20 cellular contexts compared by ENCODE assay signal in genomic region chr11:86421976-86422770, GRCh38. TPM values are rescaled to one million over a fixed set of nuclear protein-coding genes. Genes with fewer than 3 reads are reported as not detected.
A peak's percentile ranks its signal among the peaks of the same experiment; 100 is the strongest.
DNase-seq lines count a peak whose midpoint lies in the region; ATAC-seq, FAIRE-seq and TF ChIP-seq lines count a peak whose summit lies in the region.
"Had no signal": no experiment of that assay in that cellular context is flagged by ENCODE, and none has a peak within 500 bp of the region (broad histone marks: within the 10 kb centered on the region; RNA-seq: fewer than 3 reads in every experiment).

No MANE protein-coding gene starts in this region.

- no peak overlapping the region for H4K8ac ChIP-seq in H1 (ENCODE audit: extremely low read depth, insufficient read depth, low read length)

- H3K27ac ChIP-seq in cardiac muscle cell = peak overlapping the region; percentile 78
- H3K27ac ChIP-seq in heart right ventricle = no peak overlapping the region
- H3K27ac ChIP-seq in H1 (ENCODE audit: low read depth, low read length) = no peak overlapping the region
- H3K27ac ChIP-seq in dorsolateral prefrontal cortex = no peak overlapping the region
- H3K27ac ChIP-seq: C4-2B, Peyer's patch had no signal

- no peak for FAIRE-seq in H1 (lab: Jason Lieb, UNC)

- H3K27me3 ChIP-seq in cardiac muscle cell (no peaks in the 10 kb centered on the region), heart right ventricle (no peaks in the 10 kb centered on the region), H1 (replicated peaks in 1 of 4; ENCODE audit: control insufficient read depth in 3 of 4, extremely low read depth in 1 of 4, insufficient read depth in 3 of 4, low read length in 3 of 4) (no peaks in the 10 kb centered on the region), dorsolateral prefrontal cortex (no peaks in the 10 kb centered on the region)
- H3K27me3 ChIP-seq: Peyer's patch had no signal

- no peaks in the 10 kb centered on the region for H4K20me1 ChIP-seq in H1 (replicated peaks in 1 of 2; ENCODE audit: control insufficient read depth in 1 of 2, insufficient read depth in 2 of 2, low read length in 2 of 2)

- H3K4me1 ChIP-seq in cardiac muscle cell (ENCODE audit: low read depth) = peaks cover 20% of the 10 kb centered on the region
- H3K4me1 ChIP-seq in heart right ventricle = peaks cover 0 to 11% (median 0%) of the 10 kb centered on the region in 9 donors
- H3K4me1 ChIP-seq in H1 (replicated peaks in 1 of 4; ENCODE audit: control insufficient read depth in 3 of 4, insufficient read depth in 4 of 4, low read length in 3 of 4) = no peaks in the 10 kb centered on the region
- H3K4me1 ChIP-seq: Peyer's patch had no signal

- no peak overlapping the region for H2BK15ac ChIP-seq in H1 (ENCODE audit: low read length)

- no peak for TF ChIP-seq POLR2A in H1 (IDR thresholded peaks at IDR 0.05; ENCODE audit: control extremely low read depth in 1 of 2, low read depth in 2 of 2, low read length in 2 of 2)

- H3K79me1 ChIP-seq in H1 (ENCODE audit: low read depth, low read length) = no peaks in the 10 kb centered on the region

- no peak for TF ChIP-seq CTCF in cardiac muscle cell (IDR thresholded peaks at IDR 0.05; ENCODE audit: low read depth, low read length)
- TF ChIP-seq CTCF in heart right ventricle (IDR thresholded peaks at IDR 0.05) = no peak
- TF ChIP-seq CTCF in H1 (IDR thresholded peaks at IDR 0.05; ENCODE audit: control extremely low read depth in 1 of 3, insufficient read depth in 1 of 3, low read depth in 1 of 3, low read length in 3 of 3) = no peak
- no peak for TF ChIP-seq CTCF in dorsolateral prefrontal cortex (IDR thresholded peaks at IDR 0.05 in 54 of 56, conservative IDR thresholded peaks at IDR 0.05 in 2 of 56; ENCODE audit: low read depth in 1 of 56, partially characterized antibody in 56 of 56)

- no peak overlapping the region for H2BK12ac ChIP-seq in H1 (ENCODE audit: low read depth, low read length)

- H3K79me2 ChIP-seq in H1 (ENCODE audit: control insufficient read depth in 1 of 2, insufficient read depth in 2 of 2, low read length in 2 of 2) = no peaks in the 10 kb centered on the region

- no peak overlapping the region for H3K4ac ChIP-seq in H1 (replicated peaks; ENCODE audit: insufficient read length, low read depth, low read length)

- TF ChIP-seq RAD21 in H1 (IDR thresholded peaks at IDR 0.05 in 1 of 2, conservative IDR thresholded peaks at IDR 0.05 in 1 of 2; ENCODE audit: low read depth in 2 of 2, low read length in 2 of 2) = no peak

- H3K9me3 ChIP-seq in cardiac muscle cell (ENCODE audit: low read depth) (no peaks in the 10 kb centered on the region), heart right ventricle (peaks cover 0 to 19% (median 2%) of the 10 kb centered on the region in 11 donors), H1 (ENCODE audit: insufficient read depth in 2 of 2, low read depth in 1 of 2, low read length in 1 of 2) (no peaks in the 10 kb centered on the region; a peak in 1 of 4 replicates)
- H3K9me3 ChIP-seq: Peyer's patch had no signal

- POLR2A ChIA-PET in H1 (lab: Charles Lee; ENCODE audit: partially characterized antibody) = no interaction called here

- H3K9me3 Mint-ChIP-seq in stimulated activated naive B cell treated with anti-CD40 and anti-IgM and Interleukin-4, amounts not matched to agents 10 μg/mL and 1 μg/mL and 100 μg/mL, for 72 hours = peaks cover 0 to 6% of the 10 kb centered on the region in 2 donors

- no peak overlapping the region for H2BK120ac ChIP-seq in H1 (replicated peaks; ENCODE audit: low read depth, low read length)

- CTCF ChIA-PET in H1 (lab: Charles Lee; ENCODE audit: partially characterized antibody) = interaction anchor here (1.0 to 2.5 kb wide), 6 partner anchors 12 to 282 kb away, joined by 3 to 8 read pairs (median 5); no protein-coding TSS in a partner anchor

- H3K27ac Mint-ChIP-seq in stimulated activated naive B cell treated with anti-CD40 and anti-IgM and Interleukin-4, amounts not matched to agents 10 μg/mL and 1 μg/mL and 100 μg/mL, for 72 hours = peak overlapping the region; percentile 65

- H3K4me2 ChIP-seq in H1 (ENCODE audit: insufficient read depth in 1 of 2, low read depth in 2 of 2, low read length in 2 of 2) = no peak overlapping the region

- no peak overlapping the region for H3K14ac ChIP-seq in H1 (ENCODE audit: insufficient read length)

- no peak overlapping the region for H2BK20ac ChIP-seq in H1 (ENCODE audit: low read length)

- H4K91ac ChIP-seq in H1 (replicated peaks; ENCODE audit: insufficient read length, low read length) = no peak overlapping the region

- WGBS in heart right ventricle, 2 donors = 82 to 84% methylated on average over 16 of the region's 16 CpGs
- 84% methylated on average over 16 of the region's 16 CpGs; no CpG with 5 or more reads in 1 of the 2 experiments for WGBS in H1 (ENCODE audit: extremely low coverage in 1 of 2, insufficient coverage in 1 of 2, insufficient read length in 1 of 2, insufficient replicate concordance in 2 of 2, low coverage in 1 of 2, low lambda C conversion rate in 2 of 2, missing lambda C conversion rate in 1 of 2), 2 experiments

- H4K5ac ChIP-seq in H1 (ENCODE audit: insufficient read length, low read depth, low read length) = no peak overlapping the region

- H3K36me3 ChIP-seq in cardiac muscle cell (no peaks in the 10 kb centered on the region), heart right ventricle (no peaks in the 10 kb centered on the region), H1 (ENCODE audit: control insufficient read depth in 2 of 4, insufficient read depth in 4 of 4, low read length in 3 of 4) (no peaks in the 10 kb centered on the region)
- H3K36me3 ChIP-seq: Peyer's patch had no signal

- no peak overlapping the region for H3K4me3 Mint-ChIP-seq in stimulated activated naive B cell treated with anti-CD40 and anti-IgM and Interleukin-4, amounts not matched to agents 10 μg/mL and 1 μg/mL and 100 μg/mL, for 72 hours

- no peaks in the 10 kb centered on the region for H3K27me3 Mint-ChIP-seq in stimulated activated naive B cell treated with anti-CD40 and anti-IgM and Interleukin-4, amounts not matched to agents 10 μg/mL and 1 μg/mL and 100 μg/mL, for 72 hours

- intact Hi-C loops in heart right ventricle (cut with DNase I) = no loop called here
- intact Hi-C loops in dorsolateral prefrontal cortex (cut with DNase I) = no loop called here

- DNase-seq in cardiac muscle cell (ENCODE audit: low read depth in 1 of 2, low spot score in 1 of 2) = no peak
- no peak for DNase-seq in heart right ventricle
- DNase-seq in NOMO-1 treated with DMSO at 0.1 percent for 48 hours (lab: John Stamatoyannopoulos, UW; ENCODE audit: unreplicated experiment) = peak; percentile 3
- DNase-seq in H1 (ENCODE audit: low read depth in 1 of 2, low spot score in 2 of 2) = no peak
- DNase-seq in stimulated activated naive B cell treated with anti-CD40 and anti-IgM and Interleukin-4, amounts not matched to agents 10 μg/mL and 1 μg/mL and 100 μg/mL, for 72 hours = no peak
- no peak for DNase-seq in dorsolateral prefrontal cortex
- DNase-seq: DMS153; HCEC 1CT; Karpas-422; NCI-H1436; NCI-H2081 treated with DMSO at 0.1 percent for 48 hours; NCI-H226; NCI-H526; NK-92 treated with Interleukin-12 subunit alpha and Interleukin-12 subunit beta, amount 100 ng/mL, for 24 hours; Peyer's patch; Right ventricle myocardium superior had no signal

- no peak overlapping the region for H3K9ac ChIP-seq in H1 (replicated peaks in 1 of 4; ENCODE audit: extremely low read depth in 1 of 4, low read depth in 3 of 4, low read length in 3 of 4)

- no peak for ATAC-seq in heart right ventricle
- ATAC-seq in stimulated activated naive B cell treated with anti-CD40 and anti-IgM and Interleukin-4, amounts not matched to agents 10 μg/mL and 1 μg/mL and 100 μg/mL, for 72 hours (replicated peaks) = no peak
- ATAC-seq in HG03025 (IDR thresholded peaks at IDR 0.05; ENCODE audit: low FRiP score, unreplicated experiment) = no peak
- no peak for ATAC-seq in HG03039 (IDR thresholded peaks at IDR 0.05; ENCODE audit: unreplicated experiment)

- H2BK5ac ChIP-seq in H1 (ENCODE audit: low read depth, low read length) = no peak overlapping the region

- H3K23me2 ChIP-seq in H1 (ENCODE audit: low read depth, low read length) = no peaks in the 10 kb centered on the region

- H2AK5ac ChIP-seq in H1 (ENCODE audit: low read depth, low read length) = no peak overlapping the region

- no peak for TF ChIP-seq EP300 in H1 (IDR thresholded peaks at IDR 0.05; ENCODE audit: borderline replicate concordance in 1 of 2, low read depth in 2 of 2, low read length in 2 of 2)

- H2AFZ ChIP-seq in H1 (ENCODE audit: low read length) = 0 out of 2 replicates have a peak overlapping the region, but pooled peaks have one; percentile 46

- no peak overlapping the region for H3K4me3 ChIP-seq in cardiac muscle cell
- no peak overlapping the region for H3K4me3 ChIP-seq in heart right ventricle
- H3K4me3 ChIP-seq in H1 (ENCODE audit: extremely low read depth in 1 of 4, insufficient read depth in 2 of 4, low read depth in 3 of 4, low read length in 4 of 4) = no peak overlapping the region
- no peak overlapping the region for H3K4me3 ChIP-seq in dorsolateral prefrontal cortex
- H3K4me3 ChIP-seq: Peyer's patch had no signal

- H3K18ac ChIP-seq in H1 (ENCODE audit: extremely low read depth, low read length) = no peak overlapping the region

- H3K56ac ChIP-seq in H1 (replicated peaks; ENCODE audit: insufficient read length, low read depth, low read length) = no peak overlapping the region

- H3K36me3 Mint-ChIP-seq in stimulated activated naive B cell treated with anti-CD40 and anti-IgM and Interleukin-4, amounts not matched to agents 10 μg/mL and 1 μg/mL and 100 μg/mL, for 72 hours = peaks cover 2 to 30% of the 10 kb centered on the region in 2 donors

- H3K4me1 Mint-ChIP-seq in stimulated activated naive B cell treated with anti-CD40 and anti-IgM and Interleukin-4, amounts not matched to agents 10 μg/mL and 1 μg/mL and 100 μg/mL, for 72 hours = peaks cover 6 to 12% of the 10 kb centered on the region in 2 donors

- no peak overlapping the region for H3K23ac ChIP-seq in H1 (ENCODE audit: insufficient read length)

TF ChIP-seq in H1, 55 proteins besides CTCF, POLR2A, EP300 and RAD21 (continues in another document):
- no peak for TF ChIP-seq RNF2 (IDR thresholded peaks at IDR 0.05; ENCODE audit: borderline replicate concordance, low read depth, low read length, missing control alignments, poor library complexity, severe bottlenecking)

RNA-seq across cellular contexts. Expression of gene CCDC81, which starts 47.5 kb away (rescaled TPM):
- total RNA-seq in cardiac muscle cell (2.2 and 3.2 TPM in 2 replicates), heart right ventricle (under 1 TPM; 0.14 to 0.81 (median 0.36) TPM), dorsolateral prefrontal cortex (1 to 10 TPM in 110 of 120 experiments, under 1 TPM in 10; 0.35 to 8.6 (median 2.1) TPM)
- polyA plus RNA-seq in cardiac muscle cell (1.1 and 2.6 TPM in 2 replicates), heart right ventricle (under 1 TPM; 0.26 to 0.59 TPM), H1 (2011; rRNA removed) (0.20 and 0.30 TPM in 2 replicates)
- total RNA-seq in H1 (2021; fragmentation: NEBNext Ultra II Directional; extraction: Animal tissue kit (Norgen Biotek cat#: 25700)) = 0.58 and 1.4 TPM in 2 replicates
- polyA plus RNA-seq in H1 (2011; cell fraction: cytosol; rRNA removed) = 0.25 TPM
- polyA plus RNA-seq in H1 (2011; cell fraction: nucleus; rRNA removed) = 0.97 TPM
- 0.47 to 1.0 TPM (median 0.64 TPM) in 4 replicates for polyA plus RNA-seq in H1 (2012, experiment 1 of 2)
- polyA plus RNA-seq in H1 (2012, experiment 2 of 2) = not detected
- 0.41 TPM for polyA plus RNA-seq in H1 (2013, experiment 1 of 2)
- polyA plus RNA-seq in H1 (2013, experiment 2 of 2) = 0.31 TPM
- polyA minus RNA-seq in H1 (2011; rRNA and poly(A)+ RNA removed) = 0.32 and 0.44 TPM in 2 replicates
- polyA minus RNA-seq in H1 (2011; cell fraction: cytosol; rRNA and poly(A)+ RNA removed) = not detected
- polyA minus RNA-seq in H1 (2011; cell fraction: nucleus; rRNA and poly(A)+ RNA removed) = 0.70 TPM
- total RNA-seq: A172 had no signal
